9 cellular contexts compared by ENCODE assay signal in genomic region chr3:100068758-100069345, GRCh38. TPM values are rescaled to one million over a fixed set of nuclear protein-coding genes. Genes with fewer than 3 reads are reported as not detected.
DNase-seq lines count a peak whose midpoint lies in the region; ATAC-seq and TF ChIP-seq lines count a peak whose summit lies in the region.
"Had no signal": no experiment of that assay in that cellular context is flagged by ENCODE, and none has a peak within 500 bp of the region (broad histone marks: within the 10 kb centered on the region; RNA-seq: fewer than 3 reads in every experiment).

No MANE protein-coding gene starts in this region.

- peak; percentile 76 for TF ChIP-seq CTCF in CD4-positive, alpha-beta T cell (IDR thresholded peaks at IDR 0.05)
- TF ChIP-seq CTCF in GM20000 (IDR thresholded peaks at IDR 0.05; ENCODE audit: extremely low read depth, missing control alignments) (peak; percentile 73), OCI-LY7 (conservative IDR thresholded peaks at IDR 0.05; ENCODE audit: low read length) (peak; percentile 84), esophagus squamous epithelium (IDR thresholded peaks at IDR 0.05) (peak; percentile 27 to 84 (median 73)), nephron (IDR thresholded peaks at IDR 0.05; ENCODE audit: unreplicated experiment in 3 of 3) (peak; percentile 56 to 73 (median 61))

- no peaks in the 10 kb centered on the region for H3K27me3 Mint-ChIP-seq in CD4-positive, alpha-beta T cell
- H3K27me3 Mint-ChIP-seq in nephron (ENCODE audit: low read depth) = no peaks in the 10 kb centered on the region
- H3K27me3 Mint-ChIP-seq: IgD-negative memory B cell had no signal

- H3K9me3 ChIP-seq in CD4-positive, alpha-beta T cell (ENCODE audit: control insufficient read depth, low read length) = no peaks in the 10 kb centered on the region
- H3K9me3 ChIP-seq in OCI-LY7 (ENCODE audit: low read length) (no peaks in the 10 kb centered on the region), esophagus squamous epithelium (no peaks in the 10 kb centered on the region)

- POLR2A ChIA-PET in CD4-positive, alpha-beta T cell (lab: Charles Lee) = interaction anchor here (1.0 kb wide), 1 partner anchor 185 kb away, joined by 6 read pairs; no protein-coding TSS in a partner anchor
- POLR2A ChIA-PET in OCI-LY7 (lab: Charles Lee) = interaction anchor here (1.0 kb wide), 1 partner anchor 15 kb away, joined by 3 read pairs; no protein-coding TSS in a partner anchor

- 29 to 34% methylated on average over 6 of the region's 6 CpGs for WGBS in esophagus squamous epithelium, 2 donors

- intact Hi-C loops in CD4-positive, alpha-beta T cell (cut with DNase I, micrococcal nuclease) = loop anchor here (2.0 to 10.0 kb wide), 3 partner anchors 183 to 522 kb away; no protein-coding TSS in a partner anchor
- intact Hi-C loops in OCI-LY7 (cut with micrococcal nuclease; ENCODE audit: unreplicated experiment) = loop anchor here (1.0 to 10.0 kb wide), 3 partner anchors 185 to 526 kb away; no protein-coding TSS in a partner anchor
- intact Hi-C loops in esophagus squamous epithelium (cut with DNase I) = loop anchor here (10.0 kb wide), 1 partner anchor 224 kb away; no protein-coding TSS in a partner anchor

- CTCF ChIA-PET in CD4-positive, alpha-beta T cell (lab: Charles Lee) = interaction anchor here (0.8 to 1.4 kb wide), 14 partner anchors 9 to 251 kb away, joined by 3 to 14 read pairs (median 4); partner anchors contain the start of gene CMSS1
- CTCF ChIA-PET in OCI-LY7 (lab: Charles Lee; ENCODE audit: unreplicated experiment) = interaction anchor here (1.2 kb wide), 1 partner anchor 185 kb away, joined by 12 read pairs; no protein-coding TSS in a partner anchor

- H2AFZ ChIP-seq in OCI-LY7 (ENCODE audit: low read length) = no peak overlapping the region

- no peak overlapping the region for H3K4me3 Mint-ChIP-seq in CD4-positive, alpha-beta T cell
- no peak overlapping the region for H3K4me3 Mint-ChIP-seq in nephron
- H3K4me3 Mint-ChIP-seq: IgD-negative memory B cell had no signal

- H4K20me1 ChIP-seq in OCI-LY7 (ENCODE audit: insufficient read depth, low read length) = 0 out of 2 replicates have a peak, but pooled peaks cover 4% of the 10 kb centered on the region

- H3K4me1 Mint-ChIP-seq in CD4-positive, alpha-beta T cell (ENCODE audit: low read depth) = peaks cover 40% of the 10 kb centered on the region
- H3K4me1 Mint-ChIP-seq in nephron = peaks cover 22% of the 10 kb centered on the region

- no peaks in the 10 kb centered on the region for H3K36me3 Mint-ChIP-seq in CD4-positive, alpha-beta T cell (ENCODE audit: low read depth)
- no peaks in the 10 kb centered on the region for H3K36me3 Mint-ChIP-seq in nephron (ENCODE audit: low read depth)

- no TSS peak for BruUV-seq in OCI-LY7 (replicated peaks; lab: Mats Ljungman, UMichigan)

- peaks cover 4% of the 10 kb centered on the region for H3K4me1 ChIP-seq in OCI-LY7 (ENCODE audit: insufficient read depth, low read length, poor library complexity, severe bottlenecking)
- H3K4me1 ChIP-seq in esophagus squamous epithelium = peaks cover 7 to 45% (median 21%) of the 10 kb centered on the region in 3 donors

- H3K4me3 ChIP-seq in OCI-LY7 (ENCODE audit: low read depth, low read length, poor library complexity, severe bottlenecking) (no peak overlapping the region), esophagus squamous epithelium (no peak overlapping the region)

- H3K9me2 ChIP-seq in OCI-LY7 (ENCODE audit: insufficient read depth, low read length) = no peaks in the 10 kb centered on the region

- TF ChIP-seq POLR2A in esophagus squamous epithelium (IDR thresholded peaks at IDR 0.05) = no peak

- no peaks in the 10 kb centered on the region for H3K79me2 ChIP-seq in OCI-LY7 (ENCODE audit: insufficient read depth, low read depth, low read length)

- no peaks in the 10 kb centered on the region for H3K27me3 ChIP-seq in CD4-positive, alpha-beta T cell (ENCODE audit: control insufficient read depth, insufficient read depth, low read length)
- no peaks in the 10 kb centered on the region for H3K27me3 ChIP-seq in esophagus squamous epithelium

- H3K27ac ChIP-seq in CD4-positive, alpha-beta T cell (ENCODE audit: low read depth, low read length) = no peak overlapping the region
- H3K27ac ChIP-seq in OCI-LY7 (ENCODE audit: low read depth, low read length, poor library complexity, severe bottlenecking) (no peak overlapping the region), esophagus squamous epithelium (no peak overlapping the region)

- DNase-seq in CD4-positive, alpha-beta T cell = peak; percentile 57 to 78 (median 65)
- DNase-seq in GM20000 (ENCODE audit: low spot score) = peak; percentile 65
- DNase-seq in HUDEP-2 (lab: John Stamatoyannopoulos, UW; ENCODE audit: unreplicated experiment in 76 of 76) = peak in 68 of 76 experiments; percentile 3 to 80 (median 44)
- DNase-seq in OCI-LY7 (ENCODE audit: low spot score) = peak; percentile 69
- peak; percentile 69 for DNase-seq in activated T-cell treated with anti-CD3 and anti-CD28 coated beads for 1 hour (ENCODE audit: low read depth)
- peak; percentile 9 for DNase-seq in esophagus squamous epithelium (lab: John Stamatoyannopoulos, UW)
- DNase-seq in stimulated activated naive CD4-positive, alpha-beta T cell (lab: John Stamatoyannopoulos, UW) = peak; percentile 45 to 70 (median 58)

- no peak overlapping the region for H3K4me2 ChIP-seq in OCI-LY7 (ENCODE audit: low read length)

- no peak overlapping the region for H3K27ac Mint-ChIP-seq in CD4-positive, alpha-beta T cell
- peak overlapping the region; percentile 13 to 51 (median 45) for H3K27ac Mint-ChIP-seq in nephron

- H3K9me3 Mint-ChIP-seq in CD4-positive, alpha-beta T cell = no peaks in the 10 kb centered on the region
- H3K9me3 Mint-ChIP-seq in nephron = no peaks in the 10 kb centered on the region

- ATAC-seq in CD4-positive, alpha-beta T cell (ENCODE audit: poor library complexity) = peak; percentile 98

- H3K36me3 ChIP-seq in OCI-LY7 (ENCODE audit: insufficient read depth, low read length) (no peaks in the 10 kb centered on the region), esophagus squamous epithelium (no peaks in the 10 kb centered on the region)

RNA-seq across cellular contexts. Expression of gene FILIP1L, which starts 45.4 kb away (rescaled TPM):
- total RNA-seq in CD4-positive, alpha-beta T cell = under 1 TPM; 0.08 to 0.28 TPM
- not detected in 2 replicates for total RNA-seq in OCI-LY7 (2014; rRNA removed; shearing (Covaris generic))
- total RNA-seq in OCI-LY7 (2022) (not detected in 2 replicates), esophagus squamous epithelium (10 to 100 TPM in 2 of 4 donors, 1 to 10 TPM in 2; 2.5 to 23.5 (median 10.7) TPM)

Comparison
In these comparisons a context has a peak if more than half of its experiments do, and no peak if none do; other contexts are left out.
1. DNase-seq: peak in every context shown above with its lines; median percentile 69 in OCI-LY7; 69 in activated T-cell treated with anti-CD3 and anti-CD28 coated beads for 1 hour; 65 in CD4-positive, alpha-beta T cell; 65 in GM20000; 58 in stimulated activated naive CD4-positive, alpha-beta T cell; 44 in HUDEP-2; 9 in esophagus squamous epithelium.